8 cellular contexts compared by ENCODE assay signal in the genomic region with DNA sequence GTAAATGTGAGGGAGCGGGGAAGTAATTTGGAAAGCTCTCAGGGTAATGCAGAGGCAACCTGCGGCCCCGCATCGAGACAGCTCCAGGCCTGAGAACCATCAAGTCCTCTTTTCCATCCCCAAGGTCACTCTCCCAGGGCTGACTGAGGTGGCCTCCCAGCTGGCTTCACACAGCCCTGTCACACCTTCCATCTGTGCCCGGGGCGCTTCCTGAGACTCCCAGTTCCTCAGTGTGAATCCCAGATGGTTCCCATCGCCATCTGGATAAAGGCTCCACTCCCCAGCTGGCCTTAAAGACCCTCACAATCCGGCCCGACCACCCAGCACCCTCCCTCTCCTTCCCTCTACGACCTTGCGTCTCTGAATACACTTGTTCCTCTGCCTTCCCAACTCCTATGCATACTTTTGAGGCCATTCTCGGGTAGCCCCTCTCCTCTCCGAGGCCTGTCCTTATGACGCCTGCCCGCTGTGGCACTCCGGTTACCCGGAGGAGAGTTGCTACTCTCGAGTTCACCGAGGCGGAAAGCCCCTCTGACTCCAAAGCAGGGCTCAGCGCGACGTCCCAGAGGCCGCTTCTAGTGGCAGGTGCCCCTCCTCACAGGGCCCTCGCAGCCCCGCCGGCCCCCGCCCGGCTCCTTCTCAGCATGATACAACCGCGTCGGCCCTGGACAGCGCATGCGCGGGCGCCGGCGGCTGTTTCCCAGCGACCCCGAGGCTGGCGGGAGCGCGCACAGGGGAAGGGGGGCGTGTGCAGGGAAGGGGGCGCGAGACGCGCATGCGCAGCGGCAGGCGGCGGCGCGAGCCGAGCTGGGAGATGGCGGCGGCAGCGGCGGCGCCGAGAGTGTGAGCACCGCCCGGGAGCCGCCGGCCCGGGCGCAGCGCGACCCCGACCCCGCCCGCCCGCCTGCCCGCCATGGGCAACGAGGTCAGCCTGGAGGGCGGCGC. TPM values are rescaled to one million over a fixed set of nuclear protein-coding genes. Genes with fewer than 3 reads are reported as not detected.
DNase-seq lines count a peak whose midpoint lies in the region; ATAC-seq and TF ChIP-seq lines count a peak whose summit lies in the region.

A gene with protein sequence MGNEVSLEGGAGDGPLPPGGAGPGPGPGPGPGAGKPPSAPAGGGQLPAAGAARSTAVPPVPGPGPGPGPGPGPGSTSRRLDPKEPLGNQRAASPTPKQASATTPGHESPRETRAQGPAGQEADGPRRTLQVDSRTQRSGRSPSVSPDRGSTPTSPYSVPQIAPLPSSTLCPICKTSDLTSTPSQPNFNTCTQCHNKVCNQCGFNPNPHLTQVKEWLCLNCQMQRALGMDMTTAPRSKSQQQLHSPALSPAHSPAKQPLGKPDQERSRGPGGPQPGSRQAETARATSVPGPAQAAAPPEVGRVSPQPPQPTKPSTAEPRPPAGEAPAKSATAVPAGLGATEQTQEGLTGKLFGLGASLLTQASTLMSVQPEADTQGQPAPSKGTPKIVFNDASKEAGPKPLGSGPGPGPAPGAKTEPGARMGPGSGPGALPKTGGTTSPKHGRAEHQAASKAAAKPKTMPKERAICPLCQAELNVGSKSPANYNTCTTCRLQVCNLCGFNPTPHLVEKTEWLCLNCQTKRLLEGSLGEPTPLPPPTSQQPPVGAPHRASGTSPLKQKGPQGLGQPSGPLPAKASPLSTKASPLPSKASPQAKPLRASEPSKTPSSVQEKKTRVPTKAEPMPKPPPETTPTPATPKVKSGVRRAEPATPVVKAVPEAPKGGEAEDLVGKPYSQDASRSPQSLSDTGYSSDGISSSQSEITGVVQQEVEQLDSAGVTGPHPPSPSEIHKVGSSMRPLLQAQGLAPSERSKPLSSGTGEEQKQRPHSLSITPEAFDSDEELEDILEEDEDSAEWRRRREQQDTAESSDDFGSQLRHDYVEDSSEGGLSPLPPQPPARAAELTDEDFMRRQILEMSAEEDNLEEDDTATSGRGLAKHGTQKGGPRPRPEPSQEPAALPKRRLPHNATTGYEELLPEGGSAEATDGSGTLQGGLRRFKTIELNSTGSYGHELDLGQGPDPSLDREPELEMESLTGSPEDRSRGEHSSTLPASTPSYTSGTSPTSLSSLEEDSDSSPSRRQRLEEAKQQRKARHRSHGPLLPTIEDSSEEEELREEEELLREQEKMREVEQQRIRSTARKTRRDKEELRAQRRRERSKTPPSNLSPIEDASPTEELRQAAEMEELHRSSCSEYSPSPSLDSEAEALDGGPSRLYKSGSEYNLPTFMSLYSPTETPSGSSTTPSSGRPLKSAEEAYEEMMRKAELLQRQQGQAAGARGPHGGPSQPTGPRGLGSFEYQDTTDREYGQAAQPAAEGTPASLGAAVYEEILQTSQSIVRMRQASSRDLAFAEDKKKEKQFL (N-terminal part only) (plus strand): TSS at position 788 of the 945 bp plus-strand sequence. CDS start 126 bp downstream, at position 914.

- ATAC-seq in HG03432 (IDR thresholded peaks at IDR 0.05; ENCODE audit: unreplicated experiment) (peak; percentile 83), left colon (peak; percentile 89)

- TF ChIP-seq CTCF in AG10803 (conservative IDR thresholded peaks at IDR 0.05; ENCODE audit: low read length): no peak

- peak within 1 kb of the TSS; percentile 82 for H3K4me3 ChIP-seq in AG10803 (ENCODE audit: low read length)

- H3K27ac ChIP-seq in cingulate gyrus (ENCODE audit: low read depth, low read length): peak within 1 kb of the TSS; percentile 83

- TF ChIP-seq POLR2A in GM19193 (IDR thresholded peaks at IDR 0.05; ENCODE audit: extremely low read depth, insufficient read depth, insufficient read length): peak; percentile 23

- DNase-seq in AG10803 (ENCODE audit: low read depth) (peak; percentile 84), NCI-H460 (ENCODE audit: extremely low read depth, low read depth) (peak; percentile 80), left colon (peak; percentile 80 to 82)
- DNase-seq in activated CD4-positive, alpha-beta T cell treated with anti-CD3 and anti-CD28 coated beads for 48 hours: peak; percentile 93
- DNase-seq in stimulated activated CD4-positive, alpha-beta T cell treated with anti-CD3 and anti-CD28 coated beads, Interleukin-1b, Interleukin-23, amount 100 ng/mL, for 4 hours (ENCODE audit: low read depth in 2 of 2): peak; percentile 81 to 88

- intact Hi-C loops in left colon (cut with DNase I, micrococcal nuclease): no loop called here

RNA-seq across cellular contexts. Expression of the gene that starts here (rescaled TPM):
- 0.05 and 0.12 TPM in 2 replicates for total RNA-seq in NCI-H460 (2014; rRNA removed; shearing (Covaris generic))
- 0.06 and 0.50 TPM in 2 replicates for polyA plus RNA-seq in NCI-H460 (2014; cell fraction: nucleus; rRNA removed)
- under 1 TPM; 0.24 to 0.25 TPM for total RNA-seq in left colon

Comparison
In these comparisons a context has a peak if more than half of its experiments do, and no peak if none do; other contexts are left out.
1. Peak in every context shown above with its lines: DNase-seq, ATAC-seq, H3K4me3 ChIP-seq and H3K27ac ChIP-seq.
2. Peak in DNase-seq in NCI-H460; RNA of the gene not detected or under 1 TPM.
3. Peak in DNase-seq and ATAC-seq in left colon; RNA of the gene not detected or under 1 TPM.